ENCODE assay signal across 10 cellular contexts in the genomic region with DNA sequence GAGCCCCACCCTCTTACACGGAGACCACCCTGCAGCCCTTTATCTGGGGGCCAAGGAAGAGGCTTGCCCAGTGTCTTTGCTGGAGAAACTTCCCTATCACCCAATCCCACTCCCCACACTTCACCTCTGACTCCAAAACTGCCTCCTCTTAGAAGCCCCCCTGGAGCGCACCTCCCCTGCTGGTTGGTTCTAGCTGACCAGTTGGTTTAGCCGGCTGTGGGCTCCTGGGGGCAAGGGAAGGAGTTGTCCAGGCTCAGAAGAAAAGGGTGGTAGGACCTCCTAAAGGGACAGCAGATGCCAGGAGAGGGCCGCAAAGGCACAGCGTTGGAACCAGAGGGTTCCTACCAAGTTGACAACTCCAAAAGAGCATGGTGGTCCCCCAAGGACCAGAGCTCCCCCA. TPM values are rescaled to one million over a fixed set of nuclear protein-coding genes. Genes with fewer than 3 reads are reported as not detected.
DNase-seq lines count a peak whose midpoint lies in the region; ATAC-seq and TF ChIP-seq lines count a peak whose summit lies in the region.
"Had no signal": no experiment of that assay in that cellular context is flagged by ENCODE, and none has a peak within 500 bp of the region (broad histone marks: within the 10 kb centered on the region; RNA-seq: fewer than 3 reads in every experiment).

No MANE protein-coding gene starts in this region.

- peak overlapping the region; percentile 77 for H3K4me3 ChIP-seq in LNCaP clone FGC (ENCODE audit: low read depth, low read length)
- peak overlapping the region in 51 of 59 donors; percentile 3 to 94 (median 84) for H3K4me3 ChIP-seq in dorsolateral prefrontal cortex
- no peak overlapping the region for H3K4me3 ChIP-seq in mucosa of descending colon
- no peak overlapping the region for H3K4me3 ChIP-seq in thyroid gland (replicated peaks in 1 of 3)

- 53 to 61% methylated on average over 4 to 5 of the region's 5 CpGs for WGBS in thyroid gland, 2 donors

- no peak for ATAC-seq in mucosa of descending colon
- no peak for ATAC-seq in GM21447 (IDR thresholded peaks at IDR 0.05; ENCODE audit: unreplicated experiment)

- TF ChIP-seq POLR2A in thyroid gland (IDR thresholded peaks at IDR 0.05) = no peak

- H3K36me3 ChIP-seq in mucosa of descending colon (ENCODE audit: low read depth) = no peaks in the 10 kb centered on the region
- H3K36me3 ChIP-seq in thyroid gland = no peaks in the 10 kb centered on the region
- H3K36me3 ChIP-seq: WERI-Rb-1 had no signal

- H3K4me1 ChIP-seq in mucosa of descending colon (ENCODE audit: low read depth) (peaks cover 68% of the 10 kb centered on the region), thyroid gland (peaks cover 66 to 86% of the 10 kb centered on the region in 2 donors)

- intact Hi-C loops in dorsolateral prefrontal cortex (cut with DNase I) (no loop called here), mucosa of descending colon (cut with DNase I, micrococcal nuclease) (no loop called here), thyroid gland (cut with DNase I) (no loop called here)

- H3K27me3 ChIP-seq in dorsolateral prefrontal cortex = no peaks in the 10 kb centered on the region
- no peaks in the 10 kb centered on the region for H3K27me3 ChIP-seq in thyroid gland

- peak overlapping the region; percentile 79 to 100 (median 99) for H3K27ac ChIP-seq in dorsolateral prefrontal cortex
- H3K27ac ChIP-seq in thyroid gland = peak overlapping the region; percentile 72 to 91 (median 90)
- H3K27ac ChIP-seq: WERI-Rb-1 had no signal

- TF ChIP-seq CTCF in LNCaP clone FGC (IDR thresholded peaks at IDR 0.05; ENCODE audit: control insufficient read depth, extremely low read depth, insufficient read depth) (no peak), dorsolateral prefrontal cortex (IDR thresholded peaks at IDR 0.05 in 54 of 56, conservative IDR thresholded peaks at IDR 0.05 in 2 of 56; ENCODE audit: low read depth in 1 of 56, partially characterized antibody in 56 of 56) (no peak), mucosa of descending colon (IDR thresholded peaks at IDR 0.05) (no peak), thyroid gland (IDR thresholded peaks at IDR 0.05) (no peak)

- DNase-seq in LNCaP clone FGC (ENCODE audit: low read depth) (no peak), dorsolateral prefrontal cortex (peak in 1 of 10 donors; percentile 39), mucosa of descending colon (peak in 2 of 3 donors; percentile 38 to 40), thyroid gland (no peak), RPMI8226 (no peak), GM03348 (ENCODE audit: low spot score) (no peak)
- DNase-seq: activated naive CD4-positive, alpha-beta T cell treated with anti-CD3 and anti-CD28 coated beads, Interleukin-2, amount 50 U/mL, for 16 hours; MM.1S; WERI-Rb-1 had no signal

- H3K9me3 ChIP-seq in mucosa of descending colon = no peaks in the 10 kb centered on the region
- no peaks in the 10 kb centered on the region for H3K9me3 ChIP-seq in thyroid gland

RNA-seq across cellular contexts. Expression of a gene that starts 2.0 kb away (rescaled TPM):
- total RNA-seq in dorsolateral prefrontal cortex (100 to 1,000 TPM in 52 of 120 experiments, 10 to 100 TPM in 68; 67.8 to 163 (median 96.2) TPM), mucosa of descending colon (100 to 1,000 TPM; 100 to 134 (median 116) TPM), thyroid gland (10 to 100 TPM; 51.1 to 89.9 (median 71.3) TPM)

RNA-seq across cellular contexts. Expression of a gene that starts 30.7 kb away (rescaled TPM):
- total RNA-seq in dorsolateral prefrontal cortex (1 to 10 TPM in 1 of 120 experiments, under 1 TPM in 3, not detected in 116; 0.70 to 2.3 (median 0.87) TPM), mucosa of descending colon (under 1 TPM in 2 of 3 donors, not detected in 1; 0.67 to 0.76 TPM), thyroid gland (not detected)

RNA-seq across cellular contexts. Expression of a gene that starts 42.5 kb away (rescaled TPM):
- total RNA-seq in dorsolateral prefrontal cortex = under 1 TPM in 3 of 120 experiments, not detected in 117; 0.61 to 0.94 (median 0.63) TPM
- total RNA-seq in mucosa of descending colon = not detected
- not detected for total RNA-seq in thyroid gland

Comparison
In these comparisons a context has a peak if more than half of its experiments do, and no peak if none do; other contexts are left out.
1. DNase-seq: peak in mucosa of descending colon (2 of 3); none in LNCaP clone FGC (single experiment), thyroid gland (0 of 2), RPMI8226 (single experiment) and GM03348 (single experiment).
2. H3K4me3 ChIP-seq: peak in LNCaP clone FGC (single experiment) and dorsolateral prefrontal cortex (51 of 59); none in mucosa of descending colon (single experiment) and thyroid gland (0 of 3).